Comparison of ENCODE assay signal across 11 cellular contexts in the genomic region with DNA sequence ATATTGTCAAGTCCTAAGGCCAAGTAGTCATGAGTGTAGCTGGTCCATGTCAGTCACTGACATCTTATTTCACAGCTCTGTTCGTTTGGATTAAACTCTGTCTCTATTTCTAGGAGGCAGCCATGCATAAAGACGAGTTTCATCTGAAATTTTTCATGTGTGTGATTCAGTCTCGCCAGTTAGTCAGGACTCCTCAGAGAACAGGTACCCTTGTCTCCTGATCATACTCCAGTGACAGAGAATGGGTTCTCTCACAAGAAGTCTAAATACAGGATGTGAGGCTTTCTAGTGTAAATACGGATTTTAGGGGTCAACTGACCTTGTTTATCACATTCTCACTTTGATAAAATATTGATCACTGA. TPM values are rescaled to one million over a fixed set of nuclear protein-coding genes. Genes with fewer than 3 reads are reported as not detected.
DNase-seq lines count a peak whose midpoint lies in the region; ATAC-seq and TF ChIP-seq lines count a peak whose summit lies in the region.
"Had no signal": no experiment of that assay in that cellular context is flagged by ENCODE, and none has a peak within 500 bp of the region (broad histone marks: within the 10 kb centered on the region; RNA-seq: fewer than 3 reads in every experiment).

No MANE protein-coding gene starts in this region.

- H3K36me3 Mint-ChIP-seq in CD8-positive, alpha-beta T cell: peaks cover 11% of the 10 kb centered on the region
- H3K36me3 Mint-ChIP-seq in HFFc6 (ENCODE audit: low read depth): no peaks in the 10 kb centered on the region; the same call in 1 of the 2 replicates
- H3K36me3 Mint-ChIP-seq in activated naive CD8-positive, alpha-beta T cell: no peaks in the 10 kb centered on the region
- H3K36me3 Mint-ChIP-seq in neural crest cell (ENCODE audit: low read depth): no peaks in the 10 kb centered on the region

- in situ Hi-C loops in HAP-1 (cut with MboI; ENCODE audit: low sequenced_read_pairs): no loop called here

- no peak for TF ChIP-seq CTCF in CD8-positive, alpha-beta T cell (IDR thresholded peaks at IDR 0.05)
- TF ChIP-seq CTCF in HFFc6 (IDR thresholded peaks at IDR 0.05) (no peak), neural crest cell (conservative IDR thresholded peaks at IDR 0.05) (no peak)

- DNase-seq in CD8-positive, alpha-beta T cell: no peak
- DNase-seq in HFFc6 (no peak), neural crest cell (ENCODE audit: low read depth, low spot score) (no peak), HAP-1 (ENCODE audit: low spot score in 2 of 2) (no peak), glomerular visceral epithelial cell (ENCODE audit: extremely low spot score) (no peak)
- DNase-seq in stimulated activated CD4-positive, alpha-beta T cell treated with anti-CD3 and anti-CD28 coated beads, Interleukin-2, amount 100 ng/mL, for 24 hours: no peak
- DNase-seq: dermis blood vessel endothelial cell, DMS153, upper lobe of left lung had no signal

- H3K4me3 ChIP-seq in CD8-positive, alpha-beta T cell (ENCODE audit: low read depth, low read length): no peak overlapping the region
- H3K4me3 ChIP-seq in HAP-1: no peak overlapping the region

- peaks cover 21% of the 10 kb centered on the region for H3K4me1 ChIP-seq in CD8-positive, alpha-beta T cell (ENCODE audit: insufficient read depth, low read length)
- H3K4me1 ChIP-seq in HAP-1: peaks cover 17% of the 10 kb centered on the region

- no peaks in the 10 kb centered on the region for H3K36me3 ChIP-seq in CD8-positive, alpha-beta T cell (ENCODE audit: insufficient read depth, low read length)
- no peaks in the 10 kb centered on the region for H3K36me3 ChIP-seq in HAP-1 (replicated peaks)
- H3K36me3 ChIP-seq: upper lobe of left lung had no signal

- POLR2A ChIA-PET in CD8-positive, alpha-beta T cell (lab: Charles Lee): interaction anchor here (1.2 to 3.6 kb wide), 3 partner anchors 12 to 50 kb away, joined by 3 to 29 read pairs (median 5); a partner anchor contains a TSS

- H3K27me3 Mint-ChIP-seq in CD8-positive, alpha-beta T cell (ENCODE audit: low read depth): no peaks in the 10 kb centered on the region
- H3K27me3 Mint-ChIP-seq in HFFc6 (ENCODE audit: insufficient read depth) (peaks cover 3% of the 10 kb centered on the region), neural crest cell (ENCODE audit: low read depth) (peaks cover 11% of the 10 kb centered on the region)
- H3K27me3 Mint-ChIP-seq in activated naive CD8-positive, alpha-beta T cell: no peaks in the 10 kb centered on the region

- no peaks in the 10 kb centered on the region for H3K9me3 Mint-ChIP-seq in CD8-positive, alpha-beta T cell
- H3K9me3 Mint-ChIP-seq in HFFc6: no peaks in the 10 kb centered on the region
- H3K9me3 Mint-ChIP-seq in activated naive CD8-positive, alpha-beta T cell (ENCODE audit: low read depth): no peaks in the 10 kb centered on the region
- H3K9me3 Mint-ChIP-seq in neural crest cell: no peaks in the 10 kb centered on the region

- peak overlapping the region; percentile 94 for H3K27ac Mint-ChIP-seq in CD8-positive, alpha-beta T cell
- H3K27ac Mint-ChIP-seq in HFFc6 (0 out of 2 replicates have a peak overlapping the region, but pooled peaks have one; percentile 99), neural crest cell (ENCODE audit: unreplicated experiment) (no peak overlapping the region)
- H3K27ac Mint-ChIP-seq in activated naive CD8-positive, alpha-beta T cell: peak overlapping the region; percentile 98

- no peak for ATAC-seq in CD8-positive, alpha-beta T cell
- no peak for ATAC-seq in GM21447 (IDR thresholded peaks at IDR 0.05; ENCODE audit: unreplicated experiment)

- H3K27me3 ChIP-seq in CD8-positive, alpha-beta T cell (ENCODE audit: insufficient read depth, low read length): no peaks in the 10 kb centered on the region
- H3K27me3 ChIP-seq in HAP-1 (ENCODE audit: low read depth): peaks cover 5% of the 10 kb centered on the region
- H3K27me3 ChIP-seq: upper lobe of left lung had no signal

- no peak overlapping the region for H3K27ac ChIP-seq in CD8-positive, alpha-beta T cell (ENCODE audit: low read depth, low read length)

- CTCF ChIA-PET in CD8-positive, alpha-beta T cell (lab: Charles Lee): interaction anchor here (1.1 to 1.7 kb wide), 3 partner anchors 15 to 50 kb away, joined by 3 to 5 read pairs (median 4); a partner anchor contains a TSS

- H3K4me1 Mint-ChIP-seq in CD8-positive, alpha-beta T cell (ENCODE audit: low read depth): peaks cover 47% of the 10 kb centered on the region
- peaks cover 28% of the 10 kb centered on the region for H3K4me1 Mint-ChIP-seq in HFFc6 (ENCODE audit: low read depth)
- H3K4me1 Mint-ChIP-seq in activated naive CD8-positive, alpha-beta T cell (ENCODE audit: low read depth): peaks cover 43% of the 10 kb centered on the region
- H3K4me1 Mint-ChIP-seq in neural crest cell: peaks cover 30% of the 10 kb centered on the region

- peak overlapping the region; percentile 88 for H3K4me3 Mint-ChIP-seq in CD8-positive, alpha-beta T cell
- H3K4me3 Mint-ChIP-seq in HFFc6 (no peak overlapping the region; the same call in 1 of the 2 replicates), neural crest cell (peak overlapping the region; percentile 95)
- peak overlapping the region; percentile 96 for H3K4me3 Mint-ChIP-seq in activated naive CD8-positive, alpha-beta T cell

- intact Hi-C loops in CD8-positive, alpha-beta T cell (cut with DNase I, micrococcal nuclease): loop anchor here (2.0 to 10.0 kb wide), 7 partner anchors 200 to 575 kb away; a partner anchor contains a TSS

- no peaks in the 10 kb centered on the region for H3K9me3 ChIP-seq in CD8-positive, alpha-beta T cell (ENCODE audit: low read length)
- no peaks in the 10 kb centered on the region for H3K9me3 ChIP-seq in HAP-1
- H3K9me3 ChIP-seq: upper lobe of left lung had no signal

RNA-seq across cellular contexts. Expression of a gene that starts 1.4 kb away (rescaled TPM):
- 10 to 100 TPM; 24.4 to 24.6 TPM for total RNA-seq in CD8-positive, alpha-beta T cell
- 10 to 100 TPM; 13.3 to 24.7 (median 17.2) TPM for total RNA-seq in HFFc6 (2021; fragmentation: NEBNext Ultra II Directional; extraction: Animal tissue kit (Norgen Biotek cat#: 25700))
- 44.0 and 46.9 TPM in 2 replicates for total RNA-seq in neural crest cell

RNA-seq across cellular contexts. Expression of a gene that starts 11.9 kb away (rescaled TPM):
- total RNA-seq in CD8-positive, alpha-beta T cell: 1 to 10 TPM; 6.0 to 6.9 TPM
- 10 to 100 TPM; 67.7 to 87.1 (median 73.3) TPM for total RNA-seq in HFFc6 (2021; fragmentation: NEBNext Ultra II Directional; extraction: Animal tissue kit (Norgen Biotek cat#: 25700))
- 129 and 132 TPM in 2 replicates for total RNA-seq in neural crest cell

RNA-seq across cellular contexts. Expression of a gene that starts 50.1 kb away (rescaled TPM):
- total RNA-seq in CD8-positive, alpha-beta T cell: 10 to 100 TPM; 54.7 to 55.6 TPM
- 10 to 100 TPM; 30.9 to 41.8 (median 34.6) TPM for total RNA-seq in HFFc6 (2021; fragmentation: NEBNext Ultra II Directional; extraction: Animal tissue kit (Norgen Biotek cat#: 25700))
- total RNA-seq in neural crest cell: 21.5 and 21.7 TPM in 2 replicates

Comparison
In these comparisons a context has a peak if more than half of its experiments do, and no peak if none do; other contexts are left out.
1. RNA of a gene that starts 11.9 kb away (total RNA-seq): 129 to 132 TPM in neural crest cell and 67.7 to 87.1 TPM in HFFc6; 6.0 to 6.9 TPM in CD8-positive, alpha-beta T cell; every median in the first group is over 4 times any median in the second.